In the genomic region with DNA sequence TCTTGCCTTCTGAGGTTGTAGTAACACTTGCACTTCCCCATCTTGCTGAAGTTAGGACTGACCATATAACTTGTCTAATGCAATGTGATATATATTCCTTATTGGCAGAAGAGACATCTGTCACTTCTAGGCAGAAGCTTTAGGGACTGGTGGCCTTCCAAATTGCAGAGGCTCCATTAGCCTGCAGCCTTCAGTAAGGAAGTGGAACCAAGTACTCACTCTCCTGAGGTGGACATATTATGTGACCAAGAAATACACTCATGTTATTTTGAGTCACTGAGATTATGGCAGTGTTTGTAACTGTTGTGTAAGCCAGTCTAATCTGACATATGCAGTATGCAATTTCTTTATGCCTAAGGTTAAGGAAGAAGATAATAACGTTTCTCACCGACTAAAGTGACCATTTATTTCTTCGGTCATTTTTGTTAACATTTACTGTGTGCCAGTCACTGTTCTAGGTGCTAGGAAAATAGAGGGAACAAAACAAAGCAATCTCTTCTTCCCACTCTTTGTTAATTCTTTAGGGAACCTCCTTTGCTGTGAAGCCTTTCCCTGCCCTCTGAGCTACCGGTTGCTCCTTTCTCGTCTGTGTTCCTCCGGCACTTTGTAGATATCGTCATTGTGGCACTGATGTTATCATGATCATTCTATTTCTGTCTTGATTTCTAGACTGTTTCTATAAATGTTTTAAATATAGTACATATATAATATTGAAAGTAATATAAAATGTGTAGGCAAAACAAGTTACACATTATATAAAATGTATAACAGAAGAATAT, we compare ENCODE assay signal across 15 cellular contexts.
"Had no signal": no experiment of that assay in that cellular context is flagged by ENCODE, and none has a peak within 500 bp of the region (broad histone marks: within the 10 kb centered on the region; RNA-seq: fewer than 3 reads in every experiment).

No MANE protein-coding gene starts in this region.

- H3K36me3 Mint-ChIP-seq: stimulated activated memory B cell treated with anti-CD40 and anti-IgM and Interleukin-4, amounts not matched to agents 10 μg/mL and 1 μg/mL and 100 μg/mL, for 72 hours had no signal

- H3K27me3 ChIP-seq: esophagus muscularis mucosa, ovary, transverse colon, vagina had no signal

- H3K4me3 ChIP-seq: esophagus muscularis mucosa, ovary, transverse colon, vagina had no signal

- H3K27ac Mint-ChIP-seq: stimulated activated memory B cell treated with anti-CD40 and anti-IgM and Interleukin-4, amounts not matched to agents 10 μg/mL and 1 μg/mL and 100 μg/mL, for 72 hours had no signal

- H3K36me3 ChIP-seq: esophagus muscularis mucosa, ovary, transverse colon, vagina had no signal

- H3K27ac ChIP-seq: esophagus muscularis mucosa, ovary, transverse colon, vagina, VCaP had no signal

- H3K27me3 Mint-ChIP-seq: stimulated activated memory B cell treated with anti-CD40 and anti-IgM and Interleukin-4, amounts not matched to agents 10 μg/mL and 1 μg/mL and 100 μg/mL, for 72 hours had no signal

- ATAC-seq: left lobe of liver; sciatic nerve; stimulated activated memory B cell treated with anti-CD40 and anti-IgM and Interleukin-4, amounts not matched to agents 10 μg/mL and 1 μg/mL and 100 μg/mL, for 72 hours had no signal

- H3K4me1 ChIP-seq: transverse colon, vagina had no signal

- H3K9me3 ChIP-seq: esophagus muscularis mucosa, ovary, transverse colon, vagina had no signal

- H3K9me3 Mint-ChIP-seq: stimulated activated memory B cell treated with anti-CD40 and anti-IgM and Interleukin-4, amounts not matched to agents 10 μg/mL and 1 μg/mL and 100 μg/mL, for 72 hours had no signal

- DNase-seq: activated CD4-positive, alpha-beta T cell treated with anti-CD3 and anti-CD28 coated beads, Interleukin-2, amount 50 U/mL, for 48 hours; activated naive CD4-positive, alpha-beta T cell treated with anti-CD3 and anti-CD28 coated beads, Interleukin-2, amount 50 U/mL, for 16 hours; activated T-cell treated with anti-CD3 and anti-CD28 coated beads, Interleukin-2, amount 50 U/mL, for 1 hour; mammary epithelial cell; ovary; stimulated activated CD4-positive, alpha-beta T cell treated with anti-CD3 and anti-CD28 coated beads, Interleukin-12 subunit alpha, Interleukin-12 subunit beta, amount 100 ng/mL, for 4 hours; stimulated activated CD4-positive, alpha-beta T cell treated with anti-CD3 and anti-CD28 coated beads, Interleukin-2, amount 100 ng/mL, for 24 hours; substantia nigra; transverse colon had no signal

- H3K4me3 Mint-ChIP-seq: stimulated activated memory B cell treated with anti-CD40 and anti-IgM and Interleukin-4, amounts not matched to agents 10 μg/mL and 1 μg/mL and 100 μg/mL, for 72 hours had no signal
